In genomic region chr2:231671617-231672350, GRCh38 we compare ENCODE assay signal across 8 cellular contexts. TPM values are rescaled to one million over a fixed set of nuclear protein-coding genes. Genes with fewer than 3 reads are reported as not detected.
DNase-seq lines count a peak whose midpoint lies in the region; ATAC-seq, FAIRE-seq and TF ChIP-seq lines count a peak whose summit lies in the region.

No MANE protein-coding gene starts in this region.

- H3K36me3 ChIP-seq in BLaER1 (no peaks in the 10 kb centered on the region), HUES6 (ENCODE audit: control insufficient read depth, insufficient read depth, low read length) (no peaks in the 10 kb centered on the region), kidney (ENCODE audit: control insufficient read depth in 1 of 2, insufficient read depth in 2 of 2, low read length in 2 of 2) (no peaks in the 10 kb centered on the region)

- no peak overlapping the region for H3K27ac Mint-ChIP-seq in progenitor cell of endocrine pancreas

- H3K4me3 Mint-ChIP-seq in progenitor cell of endocrine pancreas (ENCODE audit: low read depth), result no peak overlapping the region

- H3K27ac ChIP-seq in BLaER1 (peak overlapping the region; percentile 98), HUES6 (ENCODE audit: low read depth, low read length) (peak overlapping the region; percentile 94; the same call in 1 of the 2 replicates), kidney (ENCODE audit: low read depth in 2 of 2, low read length in 2 of 2) (peak overlapping the region; percentile 76 to 83)

- no peaks in the 10 kb centered on the region for H3K36me3 Mint-ChIP-seq in progenitor cell of endocrine pancreas (ENCODE audit: insufficient read depth)

- H3K4me2 ChIP-seq in BLaER1, result peak overlapping the region; percentile 95

- H3K9me3 ChIP-seq in BLaER1 (no peaks in the 10 kb centered on the region), HUES6 (ENCODE audit: control insufficient read depth, insufficient read depth, low read depth, low read length) (no peaks in the 10 kb centered on the region), kidney (ENCODE audit: control insufficient read depth in 1 of 2, low read length in 2 of 2) (no peaks in the 10 kb centered on the region)

- DNase-seq in kidney (no peak), progenitor cell of endocrine pancreas (ENCODE audit: low spot score, unreplicated experiment) (no peak), 8988T (no peak), CD1c-positive myeloid dendritic cell (ENCODE audit: extremely low spot score) (no peak)
- DNase-seq in stimulated activated naive CD4-positive, alpha-beta T cell (lab: John Stamatoyannopoulos, UW), result no peak

- H3K4me1 Mint-ChIP-seq in progenitor cell of endocrine pancreas (ENCODE audit: low read depth), result peaks cover 17% of the 10 kb centered on the region

- no peaks in the 10 kb centered on the region for H3K9me3 Mint-ChIP-seq in progenitor cell of endocrine pancreas (ENCODE audit: low read depth)

- FAIRE-seq in kidney (lab: Jason Lieb, UNC), result no peak

- intact Hi-C loops in kidney (cut with DNase I), result no loop called here

- H3K27me3 ChIP-seq in BLaER1 (no peaks in the 10 kb centered on the region), HUES6 (ENCODE audit: control insufficient read depth, insufficient read depth, low read length) (no peaks in the 10 kb centered on the region)

- TF ChIP-seq CTCF in kidney (IDR thresholded peaks at IDR 0.05; ENCODE audit: borderline replicate concordance, extremely low read depth, insufficient read depth), result no peak
- no peak for TF ChIP-seq CTCF in progenitor cell of endocrine pancreas (IDR thresholded peaks at IDR 0.05; ENCODE audit: unreplicated experiment)

- H3K4me3 ChIP-seq in BLaER1 (peak overlapping the region; percentile 65), HUES6 (ENCODE audit: low read depth, low read length) (peak overlapping the region; percentile 26; the same call in 1 of the 2 replicates), kidney (ENCODE audit: low read length in 2 of 2) (no peak overlapping the region)

- H4K20me1 ChIP-seq in BLaER1, result no peaks in the 10 kb centered on the region

- no peaks in the 10 kb centered on the region for H3K27me3 Mint-ChIP-seq in progenitor cell of endocrine pancreas

- peaks cover 97% of the 10 kb centered on the region for H3K4me1 ChIP-seq in BLaER1
- peaks cover 51% of the 10 kb centered on the region for H3K4me1 ChIP-seq in HUES6 (ENCODE audit: control insufficient read depth, insufficient read depth, low read length)
- peaks cover 15 to 30% of the 10 kb centered on the region in 2 donors for H3K4me1 ChIP-seq in kidney (ENCODE audit: control insufficient read depth in 1 of 2, insufficient read depth in 1 of 2, low read depth in 1 of 2, low read length in 2 of 2)

- ATAC-seq in GM19438 (IDR thresholded peaks at IDR 0.05; ENCODE audit: low read depth, unreplicated experiment), result peak; percentile 33

- peak overlapping the region; percentile 92 for H3K9ac ChIP-seq in BLaER1
- peak overlapping the region; percentile 86 for H3K9ac ChIP-seq in HUES6 (ENCODE audit: low read length)
- peak overlapping the region; percentile 26 to 35 for H3K9ac ChIP-seq in kidney (ENCODE audit: low read length in 2 of 2)

RNA-seq across cellular contexts. Expression of gene PTMA, which starts 36.5 kb away (rescaled TPM):
- total RNA-seq in kidney (1,173 TPM), progenitor cell of endocrine pancreas (1,066 and 1,116 TPM in 2 replicates)
- polyA plus RNA-seq in kidney (ENCODE audit: insufficient read depth, low read depth, low replicate concordance), result 825 TPM

Comparison
In these comparisons a context has a peak if more than half of its experiments do, and no peak if none do; other contexts are left out.
1. H3K4me3 ChIP-seq: peak in BLaER1 (single experiment) and HUES6 (single experiment); none in kidney (0 of 2).
2. H3K9ac ChIP-seq: peak in every context shown above with its lines; median percentile 92 in BLaER1; 86 in HUES6; 30 in kidney.
3. Peak in every context shown above with its lines, with median percentiles within 50 percentile points of each other: H3K27ac ChIP-seq.